ENCODE assay signal across 19 cellular contexts in genomic region chr5:30725053-30725452, GRCh38.
"Had no signal": no experiment of that assay in that cellular context is flagged by ENCODE, and none has a peak within 500 bp of the region (broad histone marks: within the 10 kb centered on the region; RNA-seq: fewer than 3 reads in every experiment).

No MANE protein-coding gene starts in this region.

- H3K4me1 Mint-ChIP-seq: naive thymus-derived CD8-positive, alpha-beta T cell; nephron progenitor cell; stimulated activated effector memory CD8-positive, alpha-beta T cell treated with anti-CD3 and anti-CD28 coated beads, Interleukin-12 subunit alpha, Interleukin-12 subunit beta, amount 100 ng/mL, for 72 hours had no signal

- H3K4me1 ChIP-seq: gastrocnemius medialis, lower lobe of right lung, prostate gland, sigmoid colon, stomach, thyroid gland had no signal

- H3K4me3 Mint-ChIP-seq: naive thymus-derived CD8-positive, alpha-beta T cell; nephron progenitor cell; stimulated activated effector memory CD8-positive, alpha-beta T cell treated with anti-CD3 and anti-CD28 coated beads, Interleukin-12 subunit alpha, Interleukin-12 subunit beta, amount 100 ng/mL, for 72 hours had no signal

- H3K9me3 ChIP-seq: gastrocnemius medialis, lower lobe of right lung, prostate gland, stomach, thyroid gland had no signal

- H3K27ac Mint-ChIP-seq: naive thymus-derived CD8-positive, alpha-beta T cell; nephron progenitor cell; stimulated activated effector memory CD8-positive, alpha-beta T cell treated with anti-CD3 and anti-CD28 coated beads, Interleukin-12 subunit alpha, Interleukin-12 subunit beta, amount 100 ng/mL, for 72 hours had no signal

- H3K4me3 ChIP-seq: dorsolateral prefrontal cortex, gastrocnemius medialis, lower lobe of right lung, prostate gland, sigmoid colon, stomach, thyroid gland had no signal

- ATAC-seq: gastrocnemius medialis; left ventricle myocardium superior; naive thymus-derived CD8-positive, alpha-beta T cell; right cardiac atrium; stimulated activated effector memory CD8-positive, alpha-beta T cell treated with anti-CD3 and anti-CD28 coated beads, Interleukin-12 subunit alpha, Interleukin-12 subunit beta, amount 100 ng/mL, for 72 hours had no signal

- H3K36me3 Mint-ChIP-seq: naive thymus-derived CD8-positive, alpha-beta T cell; stimulated activated effector memory CD8-positive, alpha-beta T cell treated with anti-CD3 and anti-CD28 coated beads, Interleukin-12 subunit alpha, Interleukin-12 subunit beta, amount 100 ng/mL, for 72 hours had no signal

- H3K36me3 ChIP-seq: gastrocnemius medialis, lower lobe of right lung, prostate gland, sigmoid colon, stomach, thyroid gland had no signal

- H3K27me3 ChIP-seq: dorsolateral prefrontal cortex, gastrocnemius medialis, sigmoid colon, stomach, thyroid gland had no signal

- DNase-seq: dorsolateral prefrontal cortex; effector CD4-positive, alpha-beta T cell; gastrocnemius medialis; head of caudate nucleus; left ventricle myocardium superior; lower lobe of right lung; naive thymus-derived CD8-positive, alpha-beta T cell; nephron progenitor cell; nucleus accumbens; right cardiac atrium; sigmoid colon; stimulated activated CD4-positive, alpha-beta T cell treated with anti-CD3 and anti-CD28 coated beads, Interleukin-2, amount 100 ng/mL, for 24 hours; stimulated activated CD4-positive, alpha-beta T cell treated with anti-CD3 and anti-CD28 coated beads, Interleukin-4, amount 100 ng/mL, for 24 hours; stimulated activated naive CD4-positive, alpha-beta T cell treated with Interleukin-2 at 50 U/mL for 16 hours; stomach; thyroid gland; trophoblast cell had no signal

- H3K27ac ChIP-seq: dorsolateral prefrontal cortex, gastrocnemius medialis, lower lobe of right lung, prostate gland, sigmoid colon, stomach, thyroid gland had no signal

- H3K27me3 Mint-ChIP-seq: naive thymus-derived CD8-positive, alpha-beta T cell had no signal
